8 cellular contexts compared by ENCODE assay signal in the genomic region with DNA sequence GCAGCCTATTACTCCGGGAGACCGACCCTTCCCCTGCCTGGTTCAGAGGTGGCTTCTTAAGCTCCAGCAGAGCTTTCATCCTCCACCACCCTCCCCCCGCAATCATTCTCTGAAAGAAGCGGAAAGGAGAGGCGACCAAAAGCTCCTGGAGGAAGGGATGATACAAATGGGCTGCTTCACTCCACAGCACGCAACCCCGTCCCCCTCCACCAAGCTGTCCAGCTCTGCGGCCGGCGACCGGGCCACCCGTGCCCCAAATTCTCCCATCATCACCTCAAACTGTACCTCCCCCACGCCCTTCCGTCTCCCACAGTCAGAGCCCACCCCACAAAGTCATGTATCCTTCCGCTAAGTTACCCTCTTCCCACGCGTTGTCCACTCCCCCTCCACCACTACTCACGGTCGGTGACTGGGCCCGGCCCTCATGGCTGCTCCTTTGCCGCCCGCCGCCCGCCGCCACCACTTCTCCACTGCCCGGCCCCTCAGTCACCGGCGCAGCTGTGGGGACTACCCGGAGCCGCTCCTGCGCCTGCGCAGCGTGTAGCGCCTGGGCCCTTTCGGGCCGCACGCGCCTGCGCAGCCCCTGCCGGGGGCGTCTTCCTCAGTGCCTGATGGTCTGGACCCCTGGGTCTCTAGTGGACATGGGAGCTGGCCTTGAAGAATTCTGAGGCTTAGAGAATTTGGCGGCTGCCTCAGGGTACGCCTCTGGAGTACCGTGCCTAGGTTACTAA. TPM values are rescaled to one million over a fixed set of nuclear protein-coding genes. Genes with fewer than 3 reads are reported as not detected.
A peak's percentile ranks its signal among the peaks of the same experiment; 100 is the strongest.
DNase-seq lines count a peak whose midpoint lies in the region; ATAC-seq, FAIRE-seq and TF ChIP-seq lines count a peak whose summit lies in the region.

A gene with protein sequence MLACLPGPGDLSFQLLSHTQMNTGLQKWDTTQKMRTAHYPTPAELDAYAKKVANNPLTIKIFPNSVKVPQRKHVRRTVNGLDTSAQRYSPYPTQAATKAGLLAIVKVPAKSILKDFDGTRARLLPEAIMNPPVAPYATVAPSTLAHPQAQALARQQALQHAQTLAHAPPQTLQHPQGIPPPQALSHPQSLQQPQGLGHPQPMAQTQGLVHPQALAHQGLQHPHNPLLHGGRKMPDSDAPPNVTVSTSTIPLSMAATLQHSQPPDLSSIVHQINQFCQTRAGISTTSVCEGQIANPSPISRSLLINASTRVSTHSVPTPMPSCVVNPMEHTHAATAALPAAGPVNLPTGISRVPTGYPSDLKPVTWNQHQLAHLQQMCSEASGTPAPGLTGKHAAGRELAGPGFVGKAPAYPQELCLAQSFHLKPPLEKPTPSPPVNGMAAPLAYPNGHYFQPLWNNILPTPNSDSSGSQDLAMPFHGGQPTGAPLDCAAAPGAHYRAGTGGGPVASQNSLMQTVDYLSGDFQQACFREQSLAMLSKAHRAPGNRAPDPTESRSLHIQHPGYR (minus strand): TSS at position 509 of the 731 bp plus-strand sequence. CDS start 76,123 bp downstream, outside the sequence.

- H3K27me3 ChIP-seq in pancreas (no peaks in the 10 kb centered on the region), thyroid gland (no peaks in the 10 kb centered on the region)

- POLR2A ChIA-PET in activated naive CD8-positive, alpha-beta T cell treated with anti-CD3 and anti-CD28 coated beads, Interleukin-2, amount 10 ng/mL, durations not matched to agents 7 days and 5 days (lab: Charles Lee): interaction anchor here (0.7 to 3.0 kb wide), 16 partner anchors 21 to 131 kb away, joined by 3 to 15 read pairs (median 3); a partner anchor contains a TSS

- H3K36me3 Mint-ChIP-seq in HFFc6 (ENCODE audit: low read depth): no peaks in the 10 kb centered on the region
- H3K36me3 Mint-ChIP-seq in activated naive CD8-positive, alpha-beta T cell treated with anti-CD3 and anti-CD28 coated beads, Interleukin-2, amount 10 ng/mL, durations not matched to agents 7 days and 5 days: peaks cover 5% of the 10 kb centered on the region

- peak in 1 of 2 donors; percentile 78 for TF ChIP-seq POLR2A in thyroid gland (IDR thresholded peaks at IDR 0.05)

- no peaks in the 10 kb centered on the region for H3K9me3 ChIP-seq in pancreas
- no peaks in the 10 kb centered on the region for H3K9me3 ChIP-seq in thyroid gland

- 0% methylated on average over 43 to 44 of the region's 44 CpGs for WGBS in pancreas, 2 donors
- 0 to 1% methylated on average over 29 to 31 of the region's 44 CpGs for WGBS in thyroid gland, 2 donors

- H3K27ac Mint-ChIP-seq in HFFc6: peak within 1 kb of the TSS; percentile 91
- peak within 1 kb of the TSS; percentile 97 for H3K27ac Mint-ChIP-seq in activated naive CD8-positive, alpha-beta T cell treated with anti-CD3 and anti-CD28 coated beads, Interleukin-2, amount 10 ng/mL, durations not matched to agents 7 days and 5 days

- FAIRE-seq in pancreas (lab: Jason Lieb, UNC): no peak

- peak; percentile 79 for DNase-seq in GDM1 (lab: John Stamatoyannopoulos, UW)
- peak; percentile 72 for DNase-seq in HFFc6
- peak; percentile 83 for DNase-seq in NCI-H1105 (lab: John Stamatoyannopoulos, UW)
- DNase-seq in SW 1271 (lab: John Stamatoyannopoulos, UW): peak; percentile 65 to 82
- DNase-seq in activated naive CD8-positive, alpha-beta T cell treated with anti-CD3 and anti-CD28 coated beads, Interleukin-2, amount 10 ng/mL, durations not matched to agents 7 days and 5 days: peak; percentile 91
- peak; percentile 91 for DNase-seq in Right ventricle myocardium superior
- DNase-seq in pancreas: peak; percentile 74 to 94 (median 85)
- peak; percentile 83 to 85 for DNase-seq in thyroid gland

- intact Hi-C loops in Right ventricle myocardium superior (cut with DNase I): no loop called here
- intact Hi-C loops in pancreas (cut with DNase I): no loop called here
- intact Hi-C loops in thyroid gland (cut with DNase I): no loop called here

- ATAC-seq in activated naive CD8-positive, alpha-beta T cell treated with anti-CD3 and anti-CD28 coated beads, Interleukin-2, amount 10 ng/mL, durations not matched to agents 7 days and 5 days (ENCODE audit: low read depth): peak; percentile 99
- ATAC-seq in Right ventricle myocardium superior (ENCODE audit: poor library complexity): peak; percentile 100
- ATAC-seq in pancreas: peak; percentile 99 to 100 (median 100)

- no peaks in the 10 kb centered on the region for H3K27me3 Mint-ChIP-seq in HFFc6 (ENCODE audit: insufficient read depth)
- H3K27me3 Mint-ChIP-seq in activated naive CD8-positive, alpha-beta T cell treated with anti-CD3 and anti-CD28 coated beads, Interleukin-2, amount 10 ng/mL, durations not matched to agents 7 days and 5 days: no peaks in the 10 kb centered on the region

- no peaks in the 10 kb centered on the region for H3K9me3 Mint-ChIP-seq in HFFc6
- no peaks in the 10 kb centered on the region for H3K9me3 Mint-ChIP-seq in activated naive CD8-positive, alpha-beta T cell treated with anti-CD3 and anti-CD28 coated beads, Interleukin-2, amount 10 ng/mL, durations not matched to agents 7 days and 5 days

- peaks cover 0 to 6% (median 0%) of the 10 kb centered on the region in 3 donors for H3K4me1 ChIP-seq in pancreas
- peaks cover 12 to 13% of the 10 kb centered on the region in 2 donors for H3K4me1 ChIP-seq in thyroid gland

- TF ChIP-seq CTCF in HFFc6 (IDR thresholded peaks at IDR 0.05) (no peak), pancreas (IDR thresholded peaks at IDR 0.05) (no peak), thyroid gland (IDR thresholded peaks at IDR 0.05) (peak in 1 of 6 experiments; percentile 24)

- peaks cover 18% of the 10 kb centered on the region for H3K4me1 Mint-ChIP-seq in HFFc6 (ENCODE audit: low read depth)
- H3K4me1 Mint-ChIP-seq in activated naive CD8-positive, alpha-beta T cell treated with anti-CD3 and anti-CD28 coated beads, Interleukin-2, amount 10 ng/mL, durations not matched to agents 7 days and 5 days: peaks cover 21% of the 10 kb centered on the region

- H3K27ac ChIP-seq in pancreas: peak within 1 kb of the TSS; percentile 39 to 76 (median 62)
- H3K27ac ChIP-seq in thyroid gland: peak within 1 kb of the TSS; percentile 36 to 81 (median 58)

- H3K36me3 ChIP-seq in pancreas: no peaks in the 10 kb centered on the region
- H3K36me3 ChIP-seq in thyroid gland: no peaks in the 10 kb centered on the region

- H3K4me3 ChIP-seq in pancreas (peak within 1 kb of the TSS; percentile 46 to 86 (median 66)), thyroid gland (replicated peaks in 1 of 3) (peak within 1 kb of the TSS; percentile 25 to 75 (median 36))

- H3K4me3 Mint-ChIP-seq in HFFc6: peak within 1 kb of the TSS; percentile 97
- peak within 1 kb of the TSS; percentile 100 for H3K4me3 Mint-ChIP-seq in activated naive CD8-positive, alpha-beta T cell treated with anti-CD3 and anti-CD28 coated beads, Interleukin-2, amount 10 ng/mL, durations not matched to agents 7 days and 5 days

RNA-seq across cellular contexts. Expression of the gene that starts here (rescaled TPM):
- 10 to 100 TPM; 14.5 to 17.2 (median 16.6) TPM for total RNA-seq in HFFc6 (2021; fragmentation: NEBNext Ultra II Directional; extraction: Animal tissue kit (Norgen Biotek cat#: 25700))
- 10 to 100 TPM; 17.0 to 21.2 TPM for total RNA-seq in activated naive CD8-positive, alpha-beta T cell treated with anti-CD3 and anti-CD28 coated beads, Interleukin-2, amount 10 ng/mL, durations not matched to agents 7 days and 5 days
- 15.6 TPM for total RNA-seq in Right ventricle myocardium superior
- total RNA-seq in pancreas: 10 to 100 TPM in 1 of 6 donors, 1 to 10 TPM in 5; 5.5 to 15.6 (median 8.9) TPM
- polyA plus RNA-seq in pancreas: 1 to 10 TPM; 6.6 to 7.4 TPM
- total RNA-seq in thyroid gland: 10 to 100 TPM; 14.1 to 22.6 (median 15.8) TPM

Comparison
In these comparisons a context has a peak if more than half of its experiments do, and no peak if none do; other contexts are left out.
1. Peak in every context shown above with its lines: DNase-seq, ATAC-seq, H3K4me3 ChIP-seq and H3K27ac ChIP-seq.